Comparison of ENCODE assay signal across 8 cellular contexts in genomic region chr2:84971799-84972790, GRCh38. TPM values are rescaled to one million over a fixed set of nuclear protein-coding genes. Genes with fewer than 3 reads are reported as not detected.
A peak's percentile ranks its signal among the peaks of the same experiment; 100 is the strongest.
DNase-seq lines count a peak whose midpoint lies in the region; ATAC-seq, FAIRE-seq and TF ChIP-seq lines count a peak whose summit lies in the region.

No MANE protein-coding gene starts in this region.

- H3K27ac ChIP-seq in GM23338 (ENCODE audit: low read depth), result peak overlapping the region; percentile 85
- peak overlapping the region; percentile 90 for H3K27ac ChIP-seq in duodenal mucosa (ENCODE audit: low read depth, low read length)

- H3K9me2 ChIP-seq in GM23338 (ENCODE audit: insufficient read depth), result no peaks in the 10 kb centered on the region

- peak; percentile 13 for ATAC-seq in GM23338

- H3K4me3 ChIP-seq in GM23338 (peak overlapping the region; percentile 90), duodenal mucosa (ENCODE audit: low read depth in 1 of 2, low read length in 2 of 2) (peak overlapping the region; percentile 81 to 99)

- H3K4me2 ChIP-seq in GM23338, result peak overlapping the region; percentile 76

- H3K36me3 ChIP-seq in GM23338 (ENCODE audit: insufficient read depth), result peaks cover 10% of the 10 kb centered on the region; the same call in 1 of the 2 replicates
- peaks cover 0 to 8% of the 10 kb centered on the region in 2 donors for H3K36me3 ChIP-seq in duodenal mucosa (ENCODE audit: control insufficient read depth in 1 of 2, insufficient read depth in 2 of 2, low read length in 2 of 2)

- no peaks in the 10 kb centered on the region for H3K9me3 ChIP-seq in duodenal mucosa (ENCODE audit: control insufficient read depth in 1 of 2, low read length in 2 of 2)

- H3K9ac ChIP-seq in duodenal mucosa (ENCODE audit: low read depth in 1 of 2, low read length in 2 of 2), result peak overlapping the region; percentile 97 to 99

- H3K4me1 ChIP-seq in GM23338 (ENCODE audit: insufficient read depth) (peaks cover 32% of the 10 kb centered on the region), duodenal mucosa (ENCODE audit: control insufficient read depth in 1 of 2, insufficient read depth in 2 of 2, low read length in 2 of 2) (peaks cover 34 to 41% of the 10 kb centered on the region in 2 donors)

- TF ChIP-seq CTCF in GM23338 (conservative IDR thresholded peaks at IDR 0.05; ENCODE audit: low read depth in 2 of 2), result no peak

- peak overlapping the region; percentile 87 for H3K4me3 Mint-ChIP-seq in GM23338

- peaks cover 44% of the 10 kb centered on the region for H3K4me1 Mint-ChIP-seq in GM23338

- no peak overlapping the region for H2AFZ ChIP-seq in GM23338

- peak; percentile 48 for DNase-seq in GM23338 (ENCODE audit: low spot score)
- DNase-seq in M059J (ENCODE audit: low read depth), result peak; percentile 41
- peak; percentile 46 to 47 for DNase-seq in activated CD4-positive, alpha-beta T cell treated with anti-CD3 and anti-CD28 coated beads, Interleukin-2, amount 50 U/mL, for 24 hours (ENCODE audit: low read depth in 1 of 2, low spot score in 1 of 2)
- peak; percentile 24 for DNase-seq in medulla oblongata (ENCODE audit: extremely low spot score)
- peak; percentile 52 for DNase-seq in stimulated activated CD8-positive, alpha-beta memory T cell treated with anti-CD3 and anti-CD28 coated beads, Interleukin-12 subunit alpha, Interleukin-12 subunit beta, amount 100 ng/mL, for 4 hours (ENCODE audit: low read depth)
- no peak for DNase-seq in amniotic stem cell (lab: John Stamatoyannopoulos, UW)

- H3K27me3 Mint-ChIP-seq in GM23338 (ENCODE audit: insufficient read depth, low read depth, poor library complexity), result peaks cover 10% of the 10 kb centered on the region

- H3K27me3 ChIP-seq in GM23338 (ENCODE audit: insufficient read depth), result no peaks in the 10 kb centered on the region
- no peaks in the 10 kb centered on the region for H3K27me3 ChIP-seq in duodenal mucosa (ENCODE audit: control insufficient read depth in 1 of 2, insufficient read depth in 2 of 2, low read length in 2 of 2)

- peaks cover 8% of the 10 kb centered on the region for H3F3A ChIP-seq in GM23338 (replicated peaks; ENCODE audit: low read depth)

- H3K36me3 Mint-ChIP-seq in GM23338 (ENCODE audit: low read depth), result peaks cover 29% of the 10 kb centered on the region

- H3K79me2 ChIP-seq in GM23338 (replicated peaks; ENCODE audit: insufficient read depth), result peaks cover 86% of the 10 kb centered on the region

- peak overlapping the region; percentile 98 for H3K27ac Mint-ChIP-seq in GM23338

- FAIRE-seq in G401.6 (lab: Jason Lieb, UNC), result peak; percentile 66

- peaks cover 39% of the 10 kb centered on the region for H4K20me1 ChIP-seq in GM23338 (replicated peaks; ENCODE audit: insufficient read depth)

- peaks cover 3% of the 10 kb centered on the region; the same call in 1 of the 3 replicates for H3K9me3 Mint-ChIP-seq in GM23338

TF ChIP-seq in GM23338, 12 proteins besides CTCF, POLR2A, EP300 and RAD21:
- TF ChIP-seq JUNB (IDR thresholded peaks at IDR 0.05; ENCODE audit: unreplicated experiment) (no peak), ZNF331 (CRISPR knock-in tag; IDR thresholded peaks at IDR 0.05; ENCODE audit: low read depth) (no peak), POLR2AphosphoS5 (IDR thresholded peaks at IDR 0.05; ENCODE audit: low read depth) (no peak), CREB1 (CRISPR knock-in tag; IDR thresholded peaks at IDR 0.05; ENCODE audit: low read depth) (no peak), EZH2 (IDR thresholded peaks at IDR 0.05; ENCODE audit: low read depth, unreplicated experiment) (no peak), ETS1 (IDR thresholded peaks at IDR 0.05) (no peak), REST (IDR thresholded peaks at IDR 0.05; ENCODE audit: unreplicated experiment) (no peak), NANOG (IDR thresholded peaks at IDR 0.05; ENCODE audit: borderline replicate concordance) (no peak), ZNF114 (CRISPR knock-in tag; IDR thresholded peaks at IDR 0.05) (no peak)

RNA-seq across cellular contexts. Expression of gene KCMF1, which starts 1.1 kb away (rescaled TPM):
- 120 and 129 TPM in 2 replicates for total RNA-seq in GM23338 (2014; rRNA removed; shearing (Covaris generic))
- 29.3 and 39.4 TPM in 2 replicates for polyA plus RNA-seq in GM23338 (2016; fragmentation: Nextera tagmentation; extraction: Ambion mirVana)
- 52.7 and 81.2 TPM in 2 replicates for total RNA-seq in M059J (2014; rRNA removed; shearing (Covaris generic))
